ENCODE assay signal across 17 cellular contexts in genomic region chr18:44957440-44957839, GRCh38.
DNase-seq lines count a peak whose midpoint lies in the region; ATAC-seq and TF ChIP-seq lines count a peak whose summit lies in the region.
"Had no signal": no experiment of that assay in that cellular context is flagged by ENCODE, and none has a peak within 500 bp of the region (broad histone marks: within the 10 kb centered on the region; RNA-seq: fewer than 3 reads in every experiment).

No MANE protein-coding gene starts in this region.

- intact Hi-C loops in left ventricle myocardium superior (cut with micrococcal nuclease) (no loop called here), posterior cingulate gyrus (cut with DNase I) (loop anchor here (10.0 kb wide), 1 partner anchor 103 kb away; no protein-coding TSS in a partner anchor)

- DNase-seq in DMS 273 (lab: John Stamatoyannopoulos, UW; ENCODE audit: unreplicated experiment) (peak; percentile 16), DMS 273 treated with DMSO at 0.1 percent for 48 hours (lab: John Stamatoyannopoulos, UW) (no peak), Daoy (ENCODE audit: low read depth) (peak; percentile 7), NCI-H2196 (lab: John Stamatoyannopoulos, UW; ENCODE audit: unreplicated experiment) (peak; percentile 31), left ventricle myocardium superior (no peak), posterior cingulate gyrus (no peak)
- DNase-seq: GF-D8, GM23248, HCEC 1CT, NCI-H1105 treated with DMSO at 0.1 percent for 48 hours, NCI-H1694, NCI-H2227 treated with DMSO at 0.1 percent for 48 hours, NCI-H524, NCI-H82, SW 1271 had no signal

- ATAC-seq in left ventricle myocardium superior (peak; percentile 87), HG03571 (IDR thresholded peaks at IDR 0.05; ENCODE audit: unreplicated experiment) (no peak), SK-N-SH treated with all-trans-retinoic acid at 6 μM for 48 hours (no peak)

TF ChIP-seq in SK-N-SH treated with all-trans-retinoic acid at 6 μM for 48 hours, 23 proteins besides CTCF, POLR2A, EP300 and RAD21:
- TF ChIP-seq TCF4 (CRISPR knock-in tag; IDR thresholded peaks at IDR 0.05; ENCODE audit: borderline replicate concordance) (no peak), PATZ1 (CRISPR knock-in tag; IDR thresholded peaks at IDR 0.05; ENCODE audit: borderline replicate concordance) (no peak), GLIS3 (CRISPR knock-in tag; IDR thresholded peaks at IDR 0.05) (no peak), RARB (CRISPR knock-in tag; IDR thresholded peaks at IDR 0.05) (no peak), SNAI2 (CRISPR knock-in tag; IDR thresholded peaks at IDR 0.05) (no peak), BACH2 (CRISPR knock-in tag; IDR thresholded peaks at IDR 0.05; ENCODE audit: borderline replicate concordance) (no peak), ISL1 (CRISPR knock-in tag; IDR thresholded peaks at IDR 0.05) (no peak), ESRRG (CRISPR knock-in tag; IDR thresholded peaks at IDR 0.05) (no peak), CSDC2 (CRISPR knock-in tag; IDR thresholded peaks at IDR 0.05) (no peak), POU6F1 (CRISPR knock-in tag; IDR thresholded peaks at IDR 0.05; ENCODE audit: borderline replicate concordance, low read depth) (no peak), ZNF565 (CRISPR knock-in tag; conservative IDR thresholded peaks at IDR 0.05; ENCODE audit: low read depth) (no peak), ZC3H10 (CRISPR knock-in tag; IDR thresholded peaks at IDR 0.05) (no peak), ZFP30 (CRISPR knock-in tag; IDR thresholded peaks at IDR 0.05) (no peak), PPARA (CRISPR knock-in tag; IDR thresholded peaks at IDR 0.05; ENCODE audit: borderline replicate concordance) (no peak), CREB5 (CRISPR knock-in tag; IDR thresholded peaks at IDR 0.05; ENCODE audit: low read depth) (no peak), ARNTL (CRISPR knock-in tag; IDR thresholded peaks at IDR 0.05; ENCODE audit: borderline replicate concordance, low read depth) (no peak), ZFP3 (CRISPR knock-in tag; IDR thresholded peaks at IDR 0.05) (no peak), ZNF70 (CRISPR knock-in tag; IDR thresholded peaks at IDR 0.05) (no peak)
- TF ChIP-seq, protein P1, sequence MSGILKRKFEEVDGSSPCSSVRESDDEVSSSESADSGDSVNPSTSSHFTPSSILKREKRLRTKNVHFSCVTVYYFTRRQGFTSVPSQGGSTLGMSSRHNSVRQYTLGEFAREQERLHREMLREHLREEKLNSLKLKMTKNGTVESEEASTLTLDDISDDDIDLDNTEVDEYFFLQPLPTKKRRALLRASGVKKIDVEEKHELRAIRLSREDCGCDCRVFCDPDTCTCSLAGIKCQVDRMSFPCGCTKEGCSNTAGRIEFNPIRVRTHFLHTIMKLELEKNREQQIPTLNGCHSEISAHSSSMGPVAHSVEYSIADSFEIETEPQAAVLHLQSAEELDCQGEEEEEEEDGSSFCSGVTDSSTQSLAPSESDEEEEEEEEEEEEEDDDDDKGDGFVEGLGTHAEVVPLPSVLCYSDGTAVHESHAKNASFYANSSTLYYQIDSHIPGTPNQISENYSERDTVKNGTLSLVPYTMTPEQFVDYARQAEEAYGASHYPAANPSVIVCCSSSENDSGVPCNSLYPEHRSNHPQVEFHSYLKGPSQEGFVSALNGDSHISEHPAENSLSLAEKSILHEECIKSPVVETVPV (CRISPR knock-in tag; IDR thresholded peaks at IDR 0.05): no peak
- TF ChIP-seq, protein P2, sequence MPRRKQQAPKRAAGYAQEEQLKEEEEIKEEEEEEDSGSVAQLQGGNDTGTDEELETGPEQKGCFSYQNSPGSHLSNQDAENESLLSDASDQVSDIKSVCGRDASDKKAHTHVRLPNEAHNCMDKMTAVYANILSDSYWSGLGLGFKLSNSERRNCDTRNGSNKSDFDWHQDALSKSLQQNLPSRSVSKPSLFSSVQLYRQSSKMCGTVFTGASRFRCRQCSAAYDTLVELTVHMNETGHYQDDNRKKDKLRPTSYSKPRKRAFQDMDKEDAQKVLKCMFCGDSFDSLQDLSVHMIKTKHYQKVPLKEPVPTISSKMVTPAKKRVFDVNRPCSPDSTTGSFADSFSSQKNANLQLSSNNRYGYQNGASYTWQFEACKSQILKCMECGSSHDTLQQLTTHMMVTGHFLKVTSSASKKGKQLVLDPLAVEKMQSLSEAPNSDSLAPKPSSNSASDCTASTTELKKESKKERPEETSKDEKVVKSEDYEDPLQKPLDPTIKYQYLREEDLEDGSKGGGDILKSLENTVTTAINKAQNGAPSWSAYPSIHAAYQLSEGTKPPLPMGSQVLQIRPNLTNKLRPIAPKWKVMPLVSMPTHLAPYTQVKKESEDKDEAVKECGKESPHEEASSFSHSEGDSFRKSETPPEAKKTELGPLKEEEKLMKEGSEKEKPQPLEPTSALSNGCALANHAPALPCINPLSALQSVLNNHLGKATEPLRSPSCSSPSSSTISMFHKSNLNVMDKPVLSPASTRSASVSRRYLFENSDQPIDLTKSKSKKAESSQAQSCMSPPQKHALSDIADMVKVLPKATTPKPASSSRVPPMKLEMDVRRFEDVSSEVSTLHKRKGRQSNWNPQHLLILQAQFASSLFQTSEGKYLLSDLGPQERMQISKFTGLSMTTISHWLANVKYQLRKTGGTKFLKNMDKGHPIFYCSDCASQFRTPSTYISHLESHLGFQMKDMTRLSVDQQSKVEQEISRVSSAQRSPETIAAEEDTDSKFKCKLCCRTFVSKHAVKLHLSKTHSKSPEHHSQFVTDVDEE (CRISPR knock-in tag; IDR thresholded peaks at IDR 0.05): no peak

Comparison
In these comparisons a context has a peak if more than half of its experiments do, and no peak if none do; other contexts are left out.
1. DNase-seq: peak in DMS 273 (single experiment), Daoy (single experiment) and NCI-H2196 (single experiment); none in DMS 273 treated with DMSO at 0.1 percent for 48 hours (single experiment), left ventricle myocardium superior (single experiment) and posterior cingulate gyrus (0 of 10).